8 cellular contexts compared by ENCODE assay signal in the genomic region with DNA sequence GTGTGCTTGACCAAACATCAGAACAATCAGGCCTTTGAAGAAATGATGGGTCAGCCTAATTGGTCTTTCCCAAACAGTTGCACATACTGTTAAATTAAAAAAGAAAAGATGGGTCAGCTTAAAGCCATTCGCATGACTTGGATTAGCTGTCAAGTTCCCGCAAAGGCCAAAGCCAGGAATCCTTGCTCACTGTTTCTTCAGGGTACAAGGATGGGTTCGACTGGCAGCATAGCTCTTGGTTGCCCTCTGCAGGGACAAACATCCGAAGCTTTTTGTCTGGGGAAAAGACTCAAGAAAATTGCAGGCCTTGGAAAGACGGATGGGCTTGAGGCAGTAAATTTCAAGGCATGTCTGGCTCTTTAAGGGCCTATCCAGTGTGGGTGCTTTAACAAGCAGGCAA.
DNase-seq lines count a peak whose midpoint lies in the region; ATAC-seq, FAIRE-seq and TF ChIP-seq lines count a peak whose summit lies in the region.

No MANE protein-coding gene starts in this region.

- WGBS in esophagus muscularis mucosa: 61% methylated on average over 5 of the region's 5 CpGs
- no CpG with 5 or more reads among the region's 5 CpGs for WGBS in neuronal stem cell (ENCODE audit: extremely low coverage in 2 of 2, insufficient read length in 2 of 2, insufficient replicate concordance in 1 of 2), 2 donors

- H3K4me3 ChIP-seq in esophagus muscularis mucosa (no peak overlapping the region), neuronal stem cell (ENCODE audit: low read length in 2 of 2) (no peak overlapping the region)

- no peak for TF ChIP-seq EP300 in esophagus muscularis mucosa (IDR thresholded peaks at IDR 0.05)

- TF ChIP-seq CTCF in esophagus muscularis mucosa (IDR thresholded peaks at IDR 0.05): peak in 2 of 3 experiments; percentile 24 to 46

- H3K4me1 ChIP-seq in esophagus muscularis mucosa (peaks cover 0 to 4% (median under 1%) of the 10 kb centered on the region in 4 donors), neuronal stem cell (ENCODE audit: control insufficient read depth in 2 of 2, insufficient read depth in 1 of 2, low read depth in 1 of 2, low read length in 2 of 2) (peaks cover 3 to 4% of the 10 kb centered on the region in 2 donors)

- no peaks in the 10 kb centered on the region for H3K79me1 ChIP-seq in neuronal stem cell (ENCODE audit: low read depth, low read length)

- no peak overlapping the region for H4K91ac ChIP-seq in neuronal stem cell (ENCODE audit: low read depth, low read length, poor library complexity)

- H3K9me3 ChIP-seq in esophagus muscularis mucosa: no peaks in the 10 kb centered on the region
- no peaks in the 10 kb centered on the region for H3K9me3 ChIP-seq in neuronal stem cell (replicated peaks in 1 of 2; ENCODE audit: control insufficient read depth in 2 of 2, insufficient read depth in 1 of 2, low read depth in 1 of 2, low read length in 2 of 2)

- H2BK12ac ChIP-seq in neuronal stem cell (ENCODE audit: low read length): no peak overlapping the region

- peak overlapping the region; percentile 72 for H2AFZ ChIP-seq in neuronal stem cell (ENCODE audit: low read length)

- no peak for TF ChIP-seq POLR2A in esophagus muscularis mucosa (IDR thresholded peaks at IDR 0.05; ENCODE audit: low read depth)
- TF ChIP-seq POLR2A in GM12892 (IDR thresholded peaks at IDR 0.05; ENCODE audit: low read depth, low read length): no peak

- intact Hi-C loops in esophagus muscularis mucosa (cut with DNase I): loop anchor here (10.0 kb wide), 1 partner anchor 1143 kb away; the partner anchor contains the start of gene SOX4

- DNase-seq in GDM1 (lab: John Stamatoyannopoulos, UW) (peak; percentile 1), NCI-H526 (lab: John Stamatoyannopoulos, UW) (peak; percentile 30 to 62), esophagus muscularis mucosa (ENCODE audit: extremely low spot score) (no peak), neuronal stem cell (ENCODE audit: low spot score) (peak; percentile 64), NCI-H774 (lab: John Stamatoyannopoulos, UW) (no peak), GM12892 (ENCODE audit: insufficient read length) (no peak)

- no peak overlapping the region for H3K4ac ChIP-seq in neuronal stem cell (ENCODE audit: low read length)

- no peak overlapping the region for H2BK120ac ChIP-seq in neuronal stem cell (ENCODE audit: low read depth, low read length)

- H3K27ac ChIP-seq in esophagus muscularis mucosa (replicated peaks in 1 of 4) (no peak overlapping the region), neuronal stem cell (replicated peaks; ENCODE audit: low read length) (no peak overlapping the region)

- no peaks in the 10 kb centered on the region for H3K27me3 ChIP-seq in esophagus muscularis mucosa
- H3K27me3 ChIP-seq in neuronal stem cell (ENCODE audit: control insufficient read depth in 3 of 3, insufficient read depth in 3 of 3, low read depth in 1 of 3, low read length in 3 of 3): no peaks in the 10 kb centered on the region

- no peak overlapping the region for H2BK5ac ChIP-seq in neuronal stem cell (ENCODE audit: low read length)

- no peak overlapping the region for H2AK5ac ChIP-seq in neuronal stem cell (ENCODE audit: low read depth, low read length)

- FAIRE-seq in GM12892 (lab: Jason Lieb, UNC): no peak

- ATAC-seq in HG03039 (IDR thresholded peaks at IDR 0.05; ENCODE audit: unreplicated experiment) (no peak), GM18867 (IDR thresholded peaks at IDR 0.05; ENCODE audit: unreplicated experiment) (no peak)

- H3K18ac ChIP-seq in neuronal stem cell (ENCODE audit: low read length): no peak overlapping the region

- H3K36me3 ChIP-seq in esophagus muscularis mucosa (no peaks in the 10 kb centered on the region), neuronal stem cell (replicated peaks in 1 of 2; ENCODE audit: control insufficient read depth in 2 of 2, insufficient read depth in 2 of 2, low read length in 2 of 2) (no peaks in the 10 kb centered on the region)

- H3K14ac ChIP-seq in neuronal stem cell (ENCODE audit: low read length): no peak overlapping the region

- H3K4me2 ChIP-seq in neuronal stem cell (ENCODE audit: insufficient read depth, low read length, poor library complexity, severe bottlenecking): no peak overlapping the region

- no peak overlapping the region for H2BK15ac ChIP-seq in neuronal stem cell (ENCODE audit: low read length)

- no peak overlapping the region for H3K23ac ChIP-seq in neuronal stem cell (ENCODE audit: low read depth, low read length, poor library complexity)

- H4K8ac ChIP-seq in neuronal stem cell (ENCODE audit: low read depth, low read length): no peak overlapping the region

- no peak overlapping the region for H3K9ac ChIP-seq in neuronal stem cell (ENCODE audit: low read depth, low read length, poor library complexity)

Comparison
In these comparisons a context has a peak if more than half of its experiments do, and no peak if none do; other contexts are left out.
1. DNase-seq: peak in GDM1 (single experiment), NCI-H526 (2 of 2) and neuronal stem cell (single experiment); none in esophagus muscularis mucosa (single experiment), NCI-H774 (single experiment) and GM12892 (single experiment).